11 cellular contexts compared by ENCODE assay signal in the genomic region with DNA sequence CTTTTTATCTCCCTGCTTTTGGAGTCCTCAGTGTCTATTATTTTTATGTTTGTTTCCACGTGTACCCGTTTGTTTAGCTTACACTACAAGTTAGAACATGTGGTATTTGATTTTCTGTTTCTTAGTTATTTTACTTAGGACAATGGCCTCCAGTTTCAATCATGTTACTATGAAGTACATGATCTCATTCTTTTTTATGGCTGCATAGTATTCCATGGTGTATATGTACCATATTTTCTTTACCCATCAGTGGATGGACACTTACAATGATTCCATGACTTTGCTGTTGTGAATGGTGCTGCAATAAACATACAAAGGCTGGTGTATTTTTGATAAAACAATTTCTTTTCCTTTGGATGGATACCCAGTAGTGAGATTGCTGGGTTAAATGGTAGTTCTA.
"Had no signal": no experiment of that assay in that cellular context is flagged by ENCODE, and none has a peak within 500 bp of the region (broad histone marks: within the 10 kb centered on the region; RNA-seq: fewer than 3 reads in every experiment).

No MANE protein-coding gene starts in this region.

- H3K4me1 ChIP-seq: adrenal gland, ascending aorta, body of pancreas, breast epithelium had no signal

- H3K27ac ChIP-seq: adrenal gland, ascending aorta, body of pancreas, brain microvascular endothelial cell, breast epithelium, cardiac muscle cell had no signal

- ATAC-seq: activated naive CD4-positive, alpha-beta T cell treated with anti-CD3 and anti-CD28 coated beads, Interleukin-2, amount 50 U/mL, for 72 hours; activated naive CD8-positive, alpha-beta T cell treated with anti-CD3 and anti-CD28 coated beads, Interleukin-2, amount 50 U/mL, for 24 hours; activated T-cell treated with anti-CD3 and anti-CD28 coated beads, Interleukin-2, amount 50 U/mL, for 4 hours; activated T-cell treated with anti-CD3 and anti-CD28 coated beads, Interleukin-2, amount 50 U/mL, for 72 hours; activated T-helper 17 cell treated with anti-CD3 and anti-CD28 coated beads, Interleukin-2, amount 50 U/mL, for 72 hours; body of pancreas had no signal

- H3K4me3 ChIP-seq: adrenal gland, ascending aorta, body of pancreas, breast epithelium, cardiac muscle cell had no signal

- H3K36me3 ChIP-seq: adrenal gland, ascending aorta, brain microvascular endothelial cell, breast epithelium, cardiac muscle cell had no signal

- H3K9me3 ChIP-seq: adrenal gland, ascending aorta, body of pancreas, breast epithelium had no signal
